5 cellular contexts compared by ENCODE assay signal in the genomic region with DNA sequence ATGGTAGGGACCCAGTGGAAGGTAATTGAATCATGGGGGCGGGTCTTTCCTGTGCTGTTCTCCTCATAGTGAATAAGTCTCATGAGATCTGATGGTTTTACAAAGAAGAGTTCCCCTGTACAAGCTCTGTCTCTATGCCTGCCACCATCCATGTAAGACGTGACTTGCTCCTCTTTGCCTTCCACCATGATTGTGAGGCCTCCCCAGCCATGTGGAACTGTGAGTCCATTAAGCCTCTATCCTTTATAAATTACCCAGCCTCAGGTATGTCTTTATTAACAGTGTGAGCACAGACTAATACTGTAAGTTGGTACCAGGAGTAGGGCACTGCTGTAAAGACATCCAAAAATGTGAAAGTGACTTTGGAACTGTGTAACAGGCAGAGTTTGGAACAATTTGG. TPM values are rescaled to one million over a fixed set of nuclear protein-coding genes. Genes with fewer than 3 reads are reported as not detected.
"Had no signal": no experiment of that assay in that cellular context is flagged by ENCODE, and none has a peak within 500 bp of the region (broad histone marks: within the 10 kb centered on the region; RNA-seq: fewer than 3 reads in every experiment).

No MANE protein-coding gene starts in this region.

RNA-seq across cellular contexts. Expression of gene OR9K2, which starts 45.6 kb away (rescaled TPM):
- total RNA-seq: HepG2, HT-29, HT1080, IMR-90 had no signal
- polyA plus RNA-seq: HepG2, IgD-negative memory B cell, IMR-90 had no signal

RNA-seq across cellular contexts. Expression of gene OR10A7, which starts 49.0 kb away (rescaled TPM):
- total RNA-seq: HepG2, HT-29, HT1080, IMR-90 had no signal
- polyA plus RNA-seq: HepG2, IgD-negative memory B cell, IMR-90 had no signal
